Comparison of ENCODE assay signal across 11 cellular contexts in the genomic region with DNA sequence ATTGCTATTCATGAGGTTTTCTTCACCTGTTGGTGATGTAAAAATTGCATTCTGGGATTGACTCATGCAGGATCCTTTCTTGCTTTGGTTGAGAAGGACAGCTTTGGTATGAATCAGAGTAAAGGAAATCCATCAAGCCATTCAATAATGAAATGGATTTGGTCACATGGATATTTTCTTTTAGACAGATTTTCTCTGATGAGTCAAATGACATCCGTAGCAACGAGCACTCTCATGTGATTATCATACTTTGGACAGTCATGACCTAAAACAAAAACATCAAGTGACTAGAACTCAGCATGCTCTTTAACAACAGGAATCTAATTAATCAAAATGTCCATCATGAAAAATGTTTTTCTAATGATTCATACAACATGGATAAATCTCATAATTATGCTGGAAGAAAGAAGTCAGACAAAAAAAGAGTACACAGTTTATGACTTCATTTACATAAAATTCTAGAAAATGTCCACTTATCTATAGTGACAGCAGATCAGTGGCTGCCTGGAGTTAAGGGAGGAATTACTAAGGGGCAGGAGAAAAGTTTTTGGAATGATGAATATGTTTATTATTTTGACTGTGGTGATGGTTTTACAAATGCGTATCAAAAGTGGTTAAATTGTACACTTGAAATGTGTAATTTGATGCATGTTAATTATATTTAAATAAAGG. TPM values are rescaled to one million over a fixed set of nuclear protein-coding genes. Genes with fewer than 3 reads are reported as not detected.
DNase-seq lines count a peak whose midpoint lies in the region; ATAC-seq and TF ChIP-seq lines count a peak whose summit lies in the region.
"Had no signal": no experiment of that assay in that cellular context is flagged by ENCODE, and none has a peak within 500 bp of the region (broad histone marks: within the 10 kb centered on the region; RNA-seq: fewer than 3 reads in every experiment).

No MANE protein-coding gene starts in this region.

- H3K9ac ChIP-seq in adipocyte (ENCODE audit: low read length): no peak overlapping the region

- TF ChIP-seq POLR2A in heart left ventricle (IDR thresholded peaks at IDR 0.05): no peak
- TF ChIP-seq POLR2A in gastroesophageal sphincter (IDR thresholded peaks at IDR 0.05): no peak

- H3K4me1 ChIP-seq in heart left ventricle (peaks cover 3 to 70% (median 42%) of the 10 kb centered on the region in 12 donors), adipocyte (ENCODE audit: control insufficient read depth, insufficient read depth, low read length) (peaks cover 16% of the 10 kb centered on the region), gastroesophageal sphincter (peaks cover 0 to 75% (median 5%) of the 10 kb centered on the region in 3 donors)

- no peaks in the 10 kb centered on the region for H3K4me1 Mint-ChIP-seq in type B pancreatic cell (ENCODE audit: unreplicated experiment)
- peaks cover 25% of the 10 kb centered on the region for H3K4me1 Mint-ChIP-seq in T-helper 2 cell treated with Interferon-gamma antibody and Interleukin-4, amounts not matched to agents 5 μg/mL and 100 μg/mL, for 36 hours (ENCODE audit: low read depth)

- peaks cover 0 to 25% (median 9%) of the 10 kb centered on the region in 9 donors for H3K36me3 ChIP-seq in heart left ventricle
- H3K36me3 ChIP-seq in adipocyte (ENCODE audit: control insufficient read depth, insufficient read depth, low read length, severe bottlenecking): peaks cover 3% of the 10 kb centered on the region
- H3K36me3 ChIP-seq in gastroesophageal sphincter: peaks cover 0 to 11% of the 10 kb centered on the region in 2 donors

- H3K27me3 ChIP-seq in heart left ventricle: no peaks in the 10 kb centered on the region
- no peaks in the 10 kb centered on the region for H3K27me3 ChIP-seq in adipocyte (replicated peaks; ENCODE audit: control insufficient read depth, insufficient read depth, low read length)
- no peaks in the 10 kb centered on the region for H3K27me3 ChIP-seq in gastroesophageal sphincter
- H3K27me3 ChIP-seq: body of pancreas, neutrophil had no signal

- H3K27ac Mint-ChIP-seq in type B pancreatic cell: peak overlapping the region; percentile 71
- H3K27ac Mint-ChIP-seq in T-helper 2 cell treated with Interferon-gamma antibody and Interleukin-4, amounts not matched to agents 5 μg/mL and 100 μg/mL, for 36 hours: no peak overlapping the region

- ATAC-seq in heart left ventricle (no peak), Right ventricle myocardium inferior (no peak), gastroesophageal sphincter (peak; percentile 74), GM21526 (IDR thresholded peaks at IDR 0.05; ENCODE audit: low FRiP score, unreplicated experiment) (no peak)
- ATAC-seq: body of pancreas had no signal

- TF ChIP-seq CTCF in heart left ventricle (IDR thresholded peaks at IDR 0.05) (no peak), gastroesophageal sphincter (IDR thresholded peaks at IDR 0.05) (no peak), type B pancreatic cell (conservative IDR thresholded peaks at IDR 0.05) (no peak)

- H3K27ac ChIP-seq in heart left ventricle: peak overlapping the region in 8 of 12 donors; percentile 3 to 57 (median 33)
- peak overlapping the region in 2 of 4 donors; percentile 16 to 55 for H3K27ac ChIP-seq in gastroesophageal sphincter
- H3K27ac ChIP-seq: body of pancreas, C4-2B, neutrophil had no signal

- H3K4me3 Mint-ChIP-seq in type B pancreatic cell: no peak overlapping the region
- H3K4me3 Mint-ChIP-seq in T-helper 2 cell treated with Interferon-gamma antibody and Interleukin-4, amounts not matched to agents 5 μg/mL and 100 μg/mL, for 36 hours: no peak overlapping the region

- intact Hi-C loops in heart left ventricle (cut with DNase I): loop anchor here in 1 of 10 donors (2.0 kb wide), 1 partner anchor 14 kb away; no protein-coding TSS in a partner anchor
- intact Hi-C loops in Right ventricle myocardium inferior (cut with DNase I): no loop called here

- WGBS in heart left ventricle, 4 donors: 35 to 50% (median 39%) methylated on average over 3 of the region's 3 CpGs
- 49 to 68% methylated on average over 3 of the region's 3 CpGs for WGBS in gastroesophageal sphincter (ENCODE audit: low coverage in 1 of 2), 2 donors

- H3K4me3 ChIP-seq in heart left ventricle (no peak overlapping the region), adipocyte (ENCODE audit: low read length) (peak overlapping the region; percentile 29), gastroesophageal sphincter (no peak overlapping the region)
- H3K4me3 ChIP-seq: body of pancreas had no signal

- no peak for TF ChIP-seq EP300 in gastroesophageal sphincter (IDR thresholded peaks at IDR 0.05)

- no peaks in the 10 kb centered on the region for H3K9me3 Mint-ChIP-seq in type B pancreatic cell
- H3K9me3 Mint-ChIP-seq in T-helper 2 cell treated with Interferon-gamma antibody and Interleukin-4, amounts not matched to agents 5 μg/mL and 100 μg/mL, for 36 hours: no peaks in the 10 kb centered on the region

- H3K9me3 ChIP-seq in heart left ventricle (no peaks in the 10 kb centered on the region), adipocyte (ENCODE audit: control insufficient read depth, low read length) (no peaks in the 10 kb centered on the region), gastroesophageal sphincter (no peaks in the 10 kb centered on the region)
- H3K9me3 ChIP-seq: body of pancreas, neutrophil had no signal

- peaks cover 10% of the 10 kb centered on the region for H3K36me3 Mint-ChIP-seq in type B pancreatic cell
- peaks cover 25% of the 10 kb centered on the region for H3K36me3 Mint-ChIP-seq in T-helper 2 cell treated with Interferon-gamma antibody and Interleukin-4, amounts not matched to agents 5 μg/mL and 100 μg/mL, for 36 hours (ENCODE audit: low read depth)

- H3K27me3 Mint-ChIP-seq in type B pancreatic cell: no peaks in the 10 kb centered on the region
- no peaks in the 10 kb centered on the region for H3K27me3 Mint-ChIP-seq in T-helper 2 cell treated with Interferon-gamma antibody and Interleukin-4, amounts not matched to agents 5 μg/mL and 100 μg/mL, for 36 hours (ENCODE audit: low read depth)

- no peak for DNase-seq in heart left ventricle
- DNase-seq in Right ventricle myocardium inferior (ENCODE audit: missing footprints): no peak
- DNase-seq in adipocyte (ENCODE audit: low read depth): peak; percentile 68
- no peak for DNase-seq in type B pancreatic cell (ENCODE audit: extremely low spot score, unreplicated experiment)
- DNase-seq in NCI-H128 (lab: John Stamatoyannopoulos, UW; ENCODE audit: unreplicated experiment): no peak
- no peak for DNase-seq in T-helper 2 cell treated with Interferon-gamma antibody and Interleukin-4, amounts not matched to agents 5 μg/mL and 100 μg/mL, for 36 hours (ENCODE audit: low spot score)
- DNase-seq: body of pancreas had no signal

RNA-seq across cellular contexts. Expression of a gene that starts 30.7 kb away (rescaled TPM):
- total RNA-seq in heart left ventricle (100 to 1,000 TPM; 110 to 201 (median 146) TPM), Right ventricle myocardium inferior (163 TPM), gastroesophageal sphincter (100 to 1,000 TPM in 2 of 4 donors, 10 to 100 TPM in 2; 64.8 to 129 (median 105) TPM), type B pancreatic cell (ENCODE audit: low replicate concordance) (24.6 and 49.6 TPM in 2 replicates)
- 10 to 100 TPM; 41.2 to 41.9 TPM for polyA plus RNA-seq in heart left ventricle

RNA-seq across cellular contexts. Expression of a gene that starts 31.0 kb away (rescaled TPM):
- total RNA-seq in heart left ventricle (100 to 1,000 TPM in 1 of 9 donors, 10 to 100 TPM in 8; 45.0 to 105 (median 57.9) TPM), Right ventricle myocardium inferior (79.1 TPM), gastroesophageal sphincter (10 to 100 TPM in 3 of 4 donors, 1 to 10 TPM in 1; 9.3 to 34.9 (median 13.0) TPM), type B pancreatic cell (ENCODE audit: low replicate concordance) (23.2 and 30.6 TPM in 2 replicates)
- polyA plus RNA-seq in heart left ventricle: 10 to 100 TPM; 28.6 to 59.9 TPM
